In the genomic region with DNA sequence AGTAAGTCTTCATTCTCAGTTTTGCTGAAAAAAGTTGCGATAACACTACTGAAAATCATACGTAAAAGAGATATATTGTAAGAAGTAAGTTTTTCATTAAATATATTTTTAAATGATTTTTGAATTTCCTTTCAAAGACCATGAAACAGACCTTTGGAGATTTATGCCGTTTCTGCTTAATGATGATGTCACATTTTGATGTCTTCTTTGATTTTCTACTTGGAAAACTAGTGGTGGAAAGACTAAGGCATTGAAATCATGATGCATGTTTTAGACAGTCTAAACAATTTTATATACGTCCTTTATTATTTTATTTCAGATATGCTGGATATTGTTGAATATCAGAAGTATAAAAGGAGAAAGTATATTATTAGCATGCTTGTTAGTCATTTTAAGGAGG, we compare ENCODE assay signal across 39 cellular contexts. TPM values are rescaled to one million over a fixed set of nuclear protein-coding genes. Genes with fewer than 3 reads are reported as not detected.
"Had no signal": no experiment of that assay in that cellular context is flagged by ENCODE, and none has a peak within 500 bp of the region (broad histone marks: within the 10 kb centered on the region; RNA-seq: fewer than 3 reads in every experiment).

No MANE protein-coding gene starts in this region.

- DNase-seq: activated effector memory CD4-positive, alpha-beta T cell treated with anti-CD3 and anti-CD28 coated beads, Interleukin-2, amount 50 U/mL, for 16 hours; activated effector memory CD4-positive, alpha-beta T cell treated with Interleukin-2 at 50 U/mL for 16 hours; activated gamma-delta T cell; activated gamma-delta T cell treated with Interleukin-2 at 50 U/mL for 16 hours; activated naive CD4-positive, alpha-beta T cell; activated naive CD4-positive, alpha-beta T cell treated with anti-CD3 and anti-CD28 coated beads for 36 hours; activated naive CD4-positive, alpha-beta T cell treated with anti-CD3 and anti-CD28 coated beads, Interleukin-2, amount 10 ng/mL, durations not matched to agents 7 days and 5 days; activated naive CD4-positive, alpha-beta T cell treated with anti-CD3 and anti-CD28 coated beads, Interleukin-2, amount 50 U/mL, for 16 hours; activated naive CD4-positive, alpha-beta T cell treated with Interleukin-2 at 50 U/mL for 16 hours; activated naive CD8-positive, alpha-beta T cell treated with anti-CD3 and anti-CD28 coated beads for 36 hours; activated naive CD8-positive, alpha-beta T cell treated with anti-CD3 and anti-CD28 coated beads, Interleukin-2, amount 10 ng/mL, durations not matched to agents 7 days and 5 days; activated naive CD8-positive, alpha-beta T cell treated with anti-CD3 and anti-CD28 coated beads, Interleukin-2, amount 50 U/mL, for 24 hours; activated T-cell treated with anti-CD3 and anti-CD28 coated beads, Interleukin-2, amount 50 U/mL, for 1 hour; activated T-cell treated with anti-CD3 and anti-CD28 coated beads, Interleukin-2, amount 50 U/mL, for 24 hours; activated T-cell treated with anti-CD3 and anti-CD28 coated beads, Interleukin-2, amount 50 U/mL, for 4 hours; activated T-cell treated with anti-CD3 and anti-CD28 coated beads, Interleukin-2, amount 50 U/mL, for 48 hours; activated T-cell treated with anti-CD3 and anti-CD28 coated beads, Interleukin-2, amount 50 U/mL, for 72 hours; adrenal gland; amniotic stem cell; amygdala; anterior cingulate cortex; aorta; body of pancreas; brain microvascular endothelial cell; caudate nucleus; central memory CD4-positive, alpha-beta T cell; cerebellar nuclear complex had no signal

- H3K4me3 ChIP-seq: adrenal gland, ascending aorta, body of pancreas, breast epithelium, cardiac muscle cell had no signal

- H3K36me3 ChIP-seq: adrenal gland, ascending aorta, brain microvascular endothelial cell, breast epithelium, cardiac muscle cell had no signal

- H3K9me3 Mint-ChIP-seq: activated naive CD4-positive, alpha-beta T cell treated with anti-CD3 and anti-CD28 coated beads for 36 hours; activated naive CD4-positive, alpha-beta T cell treated with anti-CD3 and anti-CD28 coated beads, Interleukin-2, amount 10 ng/mL, durations not matched to agents 7 days and 5 days; activated naive CD4-positive, alpha-beta T cell treated with anti-CD3 and anti-CD28 coated beads, Interleukin-2, amount 50 U/mL, for 24 hours; activated naive CD8-positive, alpha-beta T cell treated with anti-CD3 and anti-CD28 coated beads for 36 hours; activated naive CD8-positive, alpha-beta T cell treated with anti-CD3 and anti-CD28 coated beads, Interleukin-2, amount 10 ng/mL, durations not matched to agents 7 days and 5 days; activated naive CD8-positive, alpha-beta T cell treated with anti-CD3 and anti-CD28 coated beads, Interleukin-2, amount 50 U/mL, for 24 hours; activated T-cell treated with anti-CD3 and anti-CD28 coated beads, Interleukin-2, amount 50 U/mL, for 24 hours; activated T-cell treated with anti-CD3 and anti-CD28 coated beads, Interleukin-2, amount 50 U/mL, for 72 hours; activated T-helper 1 cell treated with anti-CD3 and anti-CD28 coated beads, Interleukin-12 subunit alpha, Interleukin-12 subunit beta, Interleukin-2, Interleukin-4 antibody, amounts not matched to agents 30 ng/mL and 10 ng/mL and 1 ng/mL, durations not matched to agents 14 hours and 24 hours and 36 hours; activated T-helper 17 cell treated with anti-CD3 and anti-CD28 coated beads, Interleukin-2, amount 50 U/mL, for 72 hours; activated T-helper 2 cell treated with anti-CD3 and anti-CD28 coated beads, Interferon-gamma antibody, Interleukin-2, Interleukin-4, amounts not matched to agents 10 μg/mL and 5 μg/mL and 100 μg/mL, durations not matched to agents 14 hours and 24 hours and 36 hours; brain; central memory CD8-positive, alpha-beta T cell had no signal

- H3K4me3 Mint-ChIP-seq: activated naive CD4-positive, alpha-beta T cell treated with anti-CD3 and anti-CD28 coated beads for 36 hours; activated naive CD4-positive, alpha-beta T cell treated with anti-CD3 and anti-CD28 coated beads, Interleukin-2, amount 10 ng/mL, durations not matched to agents 7 days and 5 days; activated naive CD4-positive, alpha-beta T cell treated with anti-CD3 and anti-CD28 coated beads, Interleukin-2, amount 50 U/mL, for 24 hours; activated naive CD8-positive, alpha-beta T cell; activated naive CD8-positive, alpha-beta T cell treated with anti-CD3 and anti-CD28 coated beads for 36 hours; activated naive CD8-positive, alpha-beta T cell treated with anti-CD3 and anti-CD28 coated beads, Interleukin-2, amount 10 ng/mL, durations not matched to agents 7 days and 5 days; activated naive CD8-positive, alpha-beta T cell treated with anti-CD3 and anti-CD28 coated beads, Interleukin-2, amount 50 U/mL, for 24 hours; activated T-cell treated with anti-CD3 and anti-CD28 coated beads, Interleukin-2, amount 50 U/mL, for 24 hours; activated T-cell treated with anti-CD3 and anti-CD28 coated beads, Interleukin-2, amount 50 U/mL, for 4 hours; activated T-cell treated with anti-CD3 and anti-CD28 coated beads, Interleukin-2, amount 50 U/mL, for 72 hours; activated T-helper 1 cell treated with anti-CD3 and anti-CD28 coated beads, Interleukin-12 subunit alpha, Interleukin-12 subunit beta, Interleukin-2, Interleukin-4 antibody, amounts not matched to agents 30 ng/mL and 10 ng/mL and 1 ng/mL, durations not matched to agents 14 hours and 24 hours and 36 hours; activated T-helper 17 cell treated with anti-CD3 and anti-CD28 coated beads, Interleukin-2, amount 50 U/mL, for 72 hours; brain; central memory CD8-positive, alpha-beta T cell had no signal

- H3K27ac ChIP-seq: adrenal gland, ascending aorta, body of pancreas, brain microvascular endothelial cell, breast epithelium, cardiac muscle cell had no signal

- FAIRE-seq: astrocyte had no signal

- H3K27me3 ChIP-seq: adrenal gland, ascending aorta, body of pancreas, brain microvascular endothelial cell, breast epithelium, cardiac muscle cell had no signal

- H3K36me3 Mint-ChIP-seq: activated naive CD4-positive, alpha-beta T cell treated with anti-CD3 and anti-CD28 coated beads, Interleukin-2, amount 10 ng/mL, durations not matched to agents 7 days and 5 days; activated naive CD4-positive, alpha-beta T cell treated with anti-CD3 and anti-CD28 coated beads, Interleukin-2, amount 50 U/mL, for 24 hours; activated naive CD4-positive, alpha-beta T cell treated with anti-CD3 and anti-CD28 coated beads, Interleukin-2, amount 50 U/mL, for 72 hours; activated naive CD8-positive, alpha-beta T cell; activated naive CD8-positive, alpha-beta T cell treated with anti-CD3 and anti-CD28 coated beads for 36 hours; activated naive CD8-positive, alpha-beta T cell treated with anti-CD3 and anti-CD28 coated beads, Interleukin-2, amount 10 ng/mL, durations not matched to agents 7 days and 5 days had no signal

- H3K27ac Mint-ChIP-seq: activated naive CD4-positive, alpha-beta T cell treated with anti-CD3 and anti-CD28 coated beads for 36 hours; activated naive CD4-positive, alpha-beta T cell treated with anti-CD3 and anti-CD28 coated beads, Interleukin-2, amount 10 ng/mL, durations not matched to agents 7 days and 5 days; activated naive CD4-positive, alpha-beta T cell treated with anti-CD3 and anti-CD28 coated beads, Interleukin-2, amount 50 U/mL, for 24 hours; activated naive CD4-positive, alpha-beta T cell treated with anti-CD3 and anti-CD28 coated beads, Interleukin-2, amount 50 U/mL, for 72 hours; activated naive CD8-positive, alpha-beta T cell; activated naive CD8-positive, alpha-beta T cell treated with anti-CD3 and anti-CD28 coated beads for 36 hours; activated naive CD8-positive, alpha-beta T cell treated with anti-CD3 and anti-CD28 coated beads, Interleukin-2, amount 10 ng/mL, durations not matched to agents 7 days and 5 days; activated naive CD8-positive, alpha-beta T cell treated with anti-CD3 and anti-CD28 coated beads, Interleukin-2, amount 50 U/mL, for 24 hours; activated T-cell treated with anti-CD3 and anti-CD28 coated beads, Interleukin-2, amount 50 U/mL, for 24 hours; activated T-cell treated with anti-CD3 and anti-CD28 coated beads, Interleukin-2, amount 50 U/mL, for 72 hours; activated T-helper 1 cell treated with anti-CD3 and anti-CD28 coated beads, Interleukin-12 subunit alpha, Interleukin-12 subunit beta, Interleukin-2, Interleukin-4 antibody, amounts not matched to agents 30 ng/mL and 10 ng/mL and 1 ng/mL, durations not matched to agents 14 hours and 24 hours and 36 hours; activated T-helper 17 cell treated with anti-CD3 and anti-CD28 coated beads, Interleukin-2, amount 50 U/mL, for 72 hours; activated T-helper 2 cell treated with anti-CD3 and anti-CD28 coated beads, Interferon-gamma antibody, Interleukin-2, Interleukin-4, amounts not matched to agents 10 μg/mL and 5 μg/mL and 100 μg/mL, durations not matched to agents 14 hours and 24 hours and 36 hours; brain had no signal

- H3K27me3 Mint-ChIP-seq: activated naive CD4-positive, alpha-beta T cell treated with anti-CD3 and anti-CD28 coated beads, Interleukin-2, amount 10 ng/mL, durations not matched to agents 7 days and 5 days; activated naive CD4-positive, alpha-beta T cell treated with anti-CD3 and anti-CD28 coated beads, Interleukin-2, amount 50 U/mL, for 24 hours; activated naive CD8-positive, alpha-beta T cell; activated naive CD8-positive, alpha-beta T cell treated with anti-CD3 and anti-CD28 coated beads for 36 hours; activated naive CD8-positive, alpha-beta T cell treated with anti-CD3 and anti-CD28 coated beads, Interleukin-2, amount 10 ng/mL, durations not matched to agents 7 days and 5 days; activated naive CD8-positive, alpha-beta T cell treated with anti-CD3 and anti-CD28 coated beads, Interleukin-2, amount 50 U/mL, for 24 hours; activated T-cell treated with anti-CD3 and anti-CD28 coated beads, Interleukin-2, amount 50 U/mL, for 24 hours; activated T-helper 17 cell treated with anti-CD3 and anti-CD28 coated beads, Interleukin-2, amount 50 U/mL, for 72 hours; central memory CD8-positive, alpha-beta T cell had no signal

- H3K4me1 Mint-ChIP-seq: activated naive CD4-positive, alpha-beta T cell treated with anti-CD3 and anti-CD28 coated beads, Interleukin-2, amount 10 ng/mL, durations not matched to agents 7 days and 5 days; activated naive CD4-positive, alpha-beta T cell treated with anti-CD3 and anti-CD28 coated beads, Interleukin-2, amount 50 U/mL, for 24 hours; activated naive CD8-positive, alpha-beta T cell treated with anti-CD3 and anti-CD28 coated beads for 36 hours; activated naive CD8-positive, alpha-beta T cell treated with anti-CD3 and anti-CD28 coated beads, Interleukin-2, amount 10 ng/mL, durations not matched to agents 7 days and 5 days; activated naive CD8-positive, alpha-beta T cell treated with anti-CD3 and anti-CD28 coated beads, Interleukin-2, amount 50 U/mL, for 24 hours; activated T-helper 17 cell treated with anti-CD3 and anti-CD28 coated beads, Interleukin-2, amount 50 U/mL, for 72 hours; central memory CD8-positive, alpha-beta T cell had no signal

- H3K4me1 ChIP-seq: adrenal gland, ascending aorta, body of pancreas, breast epithelium had no signal

- ATAC-seq: activated naive CD4-positive, alpha-beta T cell treated with anti-CD3 and anti-CD28 coated beads, Interleukin-2, amount 50 U/mL, for 72 hours; activated naive CD8-positive, alpha-beta T cell treated with anti-CD3 and anti-CD28 coated beads, Interleukin-2, amount 50 U/mL, for 24 hours; activated T-cell treated with anti-CD3 and anti-CD28 coated beads, Interleukin-2, amount 50 U/mL, for 4 hours; activated T-cell treated with anti-CD3 and anti-CD28 coated beads, Interleukin-2, amount 50 U/mL, for 72 hours; activated T-helper 17 cell treated with anti-CD3 and anti-CD28 coated beads, Interleukin-2, amount 50 U/mL, for 72 hours; body of pancreas had no signal

- H3K9me3 ChIP-seq: adrenal gland, ascending aorta, body of pancreas, breast epithelium had no signal

RNA-seq across cellular contexts. Expression of a gene that starts 33.7 kb away (rescaled TPM):
- total RNA-seq: activated naive CD4-positive, alpha-beta T cell treated with anti-CD3 and anti-CD28 coated beads for 36 hours; activated naive CD4-positive, alpha-beta T cell treated with anti-CD3 and anti-CD28 coated beads, Interleukin-2, amount 50 U/mL, for 72 hours; activated naive CD8-positive, alpha-beta T cell treated with anti-CD3 and anti-CD28 coated beads for 36 hours; activated naive CD8-positive, alpha-beta T cell treated with anti-CD3 and anti-CD28 coated beads, Interleukin-2, amount 10 ng/mL, durations not matched to agents 7 days and 5 days; activated T-cell treated with anti-CD3 and anti-CD28 coated beads, Interleukin-2, amount 50 U/mL, for 4 hours; activated T-cell treated with anti-CD3 and anti-CD28 coated beads, Interleukin-2, amount 50 U/mL, for 72 hours; activated T-helper 1 cell treated with anti-CD3 and anti-CD28 coated beads, Interleukin-12 subunit alpha, Interleukin-12 subunit beta, Interleukin-2, Interleukin-4 antibody, amounts not matched to agents 30 ng/mL and 10 ng/mL and 1 ng/mL, durations not matched to agents 14 hours and 24 hours and 36 hours; activated T-helper 17 cell treated with anti-CD3 and anti-CD28 coated beads, Interleukin-2, amount 50 U/mL, for 72 hours; activated T-helper 2 cell treated with anti-CD3 and anti-CD28 coated beads, Interferon-gamma antibody, Interleukin-2, Interleukin-4, amounts not matched to agents 10 μg/mL and 5 μg/mL and 100 μg/mL, durations not matched to agents 14 hours and 24 hours and 36 hours had no signal
- polyA plus RNA-seq: aorta had no signal
